8 cellular contexts compared by ENCODE assay signal in genomic region chr3:105752791-105753415, GRCh38.
A peak's percentile ranks its signal among the peaks of the same experiment; 100 is the strongest.
DNase-seq lines count a peak whose midpoint lies in the region; ATAC-seq and TF ChIP-seq lines count a peak whose summit lies in the region.

No MANE protein-coding gene starts in this region.

- H3K9me2 ChIP-seq in SU-DHL-6 (replicated peaks; ENCODE audit: insufficient read depth, low read length) = no peaks in the 10 kb centered on the region

- no peaks in the 10 kb centered on the region for H3K27me3 ChIP-seq in BLaER1 treated with 17β-estradiol and CSF1 and Interleukin-3, amounts not matched to agents 10 nM and 100 nM
- H3K27me3 ChIP-seq in SU-DHL-6 (ENCODE audit: low read length) = no peaks in the 10 kb centered on the region
- H3K27me3 ChIP-seq in aorta (ENCODE audit: control insufficient read depth in 1 of 2, insufficient read depth in 2 of 2, low read length in 1 of 2) = no peaks in the 10 kb centered on the region

- peaks cover 0 to 59% (median 0%) of the 10 kb centered on the region in 11 experiments; a peak in 5 of 22 replicates for H4K20me1 ChIP-seq in BLaER1 treated with 17β-estradiol and CSF1 and Interleukin-3, amounts not matched to agents 10 nM and 100 nM
- H4K20me1 ChIP-seq in SU-DHL-6 (ENCODE audit: low read depth, low read length) = no peaks in the 10 kb centered on the region

- ATAC-seq in GM21515 (IDR thresholded peaks at IDR 0.05; ENCODE audit: unreplicated experiment) (peak; percentile 53), aorta (ENCODE audit: low FRiP score) (no peak)

- peaks cover 64% of the 10 kb centered on the region; the same call in 1 of the 2 replicates for H3K79me2 ChIP-seq in SU-DHL-6 (ENCODE audit: insufficient read depth, low read length)

- DNase-seq in epithelial cell of esophagus (ENCODE audit: low read depth) = peak; percentile 42
- no peak for DNase-seq in NCI-H1105 (lab: John Stamatoyannopoulos, UW)
- DNase-seq in occipital lobe (lab: John Stamatoyannopoulos, UW) = no peak
- DNase-seq in NCI-H2171 treated with DMSO at 0.1 percent for 48 hours (lab: John Stamatoyannopoulos, UW) = no peak
- DNase-seq in aorta = no peak

- H3K27ac ChIP-seq in BLaER1 treated with 17β-estradiol and CSF1 and Interleukin-3, amounts not matched to agents 10 nM and 100 nM = no peak overlapping the region
- H3K27ac ChIP-seq in SU-DHL-6 (ENCODE audit: low read depth, low read length) (peak overlapping the region; percentile 99), aorta (ENCODE audit: low read depth in 1 of 2, low read length in 2 of 2) (no peak overlapping the region)

- H3K9ac ChIP-seq in BLaER1 treated with 17β-estradiol and CSF1 and Interleukin-3, amounts not matched to agents 10 nM and 100 nM = no peak overlapping the region
- peak overlapping the region; percentile 44 for H3K9ac ChIP-seq in SU-DHL-6 (ENCODE audit: low read length)

- peaks cover 0 to 19% (median 8%) of the 10 kb centered on the region in 11 experiments; a peak in 15 of 22 replicates for H3K36me3 ChIP-seq in BLaER1 treated with 17β-estradiol and CSF1 and Interleukin-3, amounts not matched to agents 10 nM and 100 nM
- H3K36me3 ChIP-seq in SU-DHL-6 (ENCODE audit: low read length) (peaks cover 21% of the 10 kb centered on the region), aorta (ENCODE audit: control insufficient read depth in 1 of 2, insufficient read depth in 2 of 2, low read length in 1 of 2) (peaks cover 0 to 1% of the 10 kb centered on the region in 2 donors)

- intact Hi-C loops in aorta (cut with DNase I) = no loop called here

- H3K4me1 ChIP-seq in BLaER1 treated with 17β-estradiol and CSF1 and Interleukin-3, amounts not matched to agents 10 nM and 100 nM = peaks cover 7 to 22% (median 19%) of the 10 kb centered on the region in 10 experiments; a peak in 19 of 20 replicates
- peaks cover 0 to 2% of the 10 kb centered on the region in 2 donors for H3K4me1 ChIP-seq in aorta (ENCODE audit: control insufficient read depth in 1 of 2, insufficient read depth in 2 of 2, low read length in 2 of 2)

- peak overlapping the region in 6 of 11 experiments; percentile 16 to 48 (median 30); a peak in 8 of 22 replicates for H3K4me2 ChIP-seq in BLaER1 treated with 17β-estradiol and CSF1 and Interleukin-3, amounts not matched to agents 10 nM and 100 nM
- H3K4me2 ChIP-seq in SU-DHL-6 (ENCODE audit: low read depth, low read length, poor library complexity, severe bottlenecking) = peak overlapping the region; percentile 85

- H3K4me3 ChIP-seq in BLaER1 treated with 17β-estradiol and CSF1 and Interleukin-3, amounts not matched to agents 10 nM and 100 nM = no peak overlapping the region
- peak overlapping the region; percentile 19 for H3K4me3 ChIP-seq in SU-DHL-6 (ENCODE audit: insufficient read depth, low read length, poor library complexity, severe bottlenecking)
- H3K4me3 ChIP-seq in epithelial cell of esophagus (ENCODE audit: low read length) = no peak overlapping the region
- H3K4me3 ChIP-seq in aorta (ENCODE audit: low read length in 2 of 2) = no peak overlapping the region

- TF ChIP-seq CTCF in SU-DHL-6 (IDR thresholded peaks at IDR 0.05; ENCODE audit: insufficient read depth, low read length, poor library complexity, severe bottlenecking) = no peak
- no peak for TF ChIP-seq CTCF in epithelial cell of esophagus (IDR thresholded peaks at IDR 0.05; ENCODE audit: insufficient read depth, low read depth, low read length, missing control alignments)

- H3K9me3 ChIP-seq in BLaER1 treated with 17β-estradiol and CSF1 and Interleukin-3, amounts not matched to agents 10 nM and 100 nM (replicated peaks in 1 of 11) = peaks cover 0 to 10% (median 0%) of the 10 kb centered on the region in 11 experiments; a peak in 9 of 22 replicates
- H3K9me3 ChIP-seq in SU-DHL-6 (ENCODE audit: insufficient read depth, low read length) (no peaks in the 10 kb centered on the region), aorta (ENCODE audit: control insufficient read depth, low read length) (no peaks in the 10 kb centered on the region)

- H3F3A ChIP-seq in SU-DHL-6 (ENCODE audit: insufficient read depth) = peaks cover 52% of the 10 kb centered on the region

- no peak overlapping the region for H2AFZ ChIP-seq in SU-DHL-6 (ENCODE audit: low read depth, low read length, severe bottlenecking)

- 62 to 77% methylated on average over 1 of the region's 1 CpG for WGBS in aorta, 2 donors
